ENCODE assay signal across 25 cellular contexts in genomic region chr4:182973421-182974340, GRCh38. TPM values are rescaled to one million over a fixed set of nuclear protein-coding genes. Genes with fewer than 3 reads are reported as not detected.
A peak's percentile ranks its signal among the peaks of the same experiment; 100 is the strongest.
DNase-seq lines count a peak whose midpoint lies in the region; ATAC-seq and TF ChIP-seq lines count a peak whose summit lies in the region.
"Had no signal": no experiment of that assay in that cellular context is flagged by ENCODE, and none has a peak within 500 bp of the region (broad histone marks: within the 10 kb centered on the region; RNA-seq: fewer than 3 reads in every experiment).

No MANE protein-coding gene starts in this region.

- no peaks in the 10 kb centered on the region for H3K36me3 ChIP-seq in GM23338 (ENCODE audit: insufficient read depth)
- no peaks in the 10 kb centered on the region for H3K36me3 ChIP-seq in neuronal stem cell (replicated peaks in 1 of 2; ENCODE audit: control insufficient read depth in 2 of 2, insufficient read depth in 2 of 2, low read length in 2 of 2)
- no peaks in the 10 kb centered on the region for H3K36me3 ChIP-seq in colonic mucosa
- H3K36me3 ChIP-seq in ovary = no peaks in the 10 kb centered on the region
- H3K36me3 ChIP-seq: adrenal gland, tibial nerve had no signal

- no peak overlapping the region for H2AK5ac ChIP-seq in neuronal stem cell (ENCODE audit: low read depth, low read length)

- H3K27ac ChIP-seq in GM23338 (ENCODE audit: low read depth) = no peak overlapping the region
- no peak overlapping the region for H3K27ac ChIP-seq in neuronal stem cell (replicated peaks; ENCODE audit: low read length)
- H3K27ac ChIP-seq in colonic mucosa = no peak overlapping the region
- no peak overlapping the region for H3K27ac ChIP-seq in ovary
- H3K27ac ChIP-seq: adrenal gland, tibial nerve had no signal

- TF ChIP-seq EP300 in ovary (IDR thresholded peaks at IDR 0.05) = no peak

- H2BK5ac ChIP-seq in neuronal stem cell (ENCODE audit: low read length) = no peak overlapping the region

- DNase-seq in GM23338 (ENCODE audit: low spot score) = peak; percentile 19
- no peak for DNase-seq in WTC11 (ENCODE audit: low spot score)
- peak; percentile 40 for DNase-seq in fibroblast of pulmonary artery (ENCODE audit: low read depth)
- no peak for DNase-seq in neuronal stem cell (ENCODE audit: low spot score)
- no peak for DNase-seq in Kasumi-1 (lab: John Stamatoyannopoulos, UW)
- no peak for DNase-seq in effector memory CD8-positive, alpha-beta T cell
- DNase-seq in colonic mucosa = no peak
- DNase-seq in ovary = no peak
- DNase-seq: activated CD4-positive, alpha-beta T cell treated with anti-CD3 and anti-CD28 coated beads, Interleukin-2, amount 10 ng/mL, durations not matched to agents 7 days and 5 days; activated CD8-positive, alpha-beta memory T cell treated with anti-CD3 and anti-CD28 coated beads, Interleukin-2, amount 50 U/mL, for 4 hours; activated gamma-delta T cell; adrenal gland; CD4-positive, alpha-beta T cell; DMS79; endodermal cell; foreskin keratinocyte; hypothalamus; Karpas-422; left colon; mucosa of descending colon; NCI-H510A treated with DMSO at 0.1 percent for 48 hours; occipital lobe; stimulated activated CD4-positive, alpha-beta T cell treated with anti-CD3 and anti-CD28 coated beads, Interleukin-2, amount 100 ng/mL, for 24 hours; stimulated activated naive CD8-positive, alpha-beta T cell treated with anti-CD3 and anti-CD28 coated beads, Interleukin-15, Interleukin-2, amounts not matched to agents 100 U/mL and 50 U/mL, for 24 hours had no signal

- no peak overlapping the region for H2BK12ac ChIP-seq in neuronal stem cell (ENCODE audit: low read length)

- H3K4me1 Mint-ChIP-seq in GM23338 (peaks cover 14% of the 10 kb centered on the region; the same call in 2 of the 3 replicates), WTC11 (peaks cover 12% of the 10 kb centered on the region)
- no peaks in the 10 kb centered on the region for H3K4me1 Mint-ChIP-seq in effector memory CD8-positive, alpha-beta T cell (ENCODE audit: low read depth in 2 of 2)
- H3K4me1 Mint-ChIP-seq: activated CD4-positive, alpha-beta T cell treated with anti-CD3 and anti-CD28 coated beads, Interleukin-2, amount 10 ng/mL, durations not matched to agents 7 days and 5 days; endodermal cell had no signal

- H3K4me3 Mint-ChIP-seq in GM23338 (no peak overlapping the region), WTC11 (no peak overlapping the region)
- H3K4me3 Mint-ChIP-seq in effector memory CD8-positive, alpha-beta T cell = no peak overlapping the region
- H3K4me3 Mint-ChIP-seq: activated CD4-positive, alpha-beta T cell treated with anti-CD3 and anti-CD28 coated beads, Interleukin-2, amount 10 ng/mL, durations not matched to agents 7 days and 5 days; CD4-positive, alpha-beta T cell; endodermal cell had no signal

- H3K27me3 ChIP-seq in GM23338 (ENCODE audit: insufficient read depth) (no peaks in the 10 kb centered on the region), neuronal stem cell (ENCODE audit: control insufficient read depth in 3 of 3, insufficient read depth in 3 of 3, low read depth in 1 of 3, low read length in 3 of 3) (no peaks in the 10 kb centered on the region), colonic mucosa (no peaks in the 10 kb centered on the region), ovary (no peaks in the 10 kb centered on the region)
- H3K27me3 ChIP-seq: foreskin keratinocyte, tibial nerve had no signal

- no peak for ATAC-seq in GM23338
- ATAC-seq in WTC11 = 0 out of 2 replicates have a peak, but pooled peaks have one; percentile 20
- no peak for ATAC-seq in effector memory CD8-positive, alpha-beta T cell (replicated peaks)
- ATAC-seq: foreskin keratinocyte; left colon; mucosa of descending colon; stimulated activated naive CD8-positive, alpha-beta T cell treated with anti-CD3 and anti-CD28 coated beads, Interleukin-15, Interleukin-2, amounts not matched to agents 100 U/mL and 50 U/mL, for 24 hours had no signal

- CTCF ChIA-PET in WTC11 (lab: Charles Lee) = interaction anchor here (0.7 kb wide), 1 partner anchor 100 kb away, joined by 3 read pairs; no protein-coding TSS in a partner anchor

- POLR2A ChIA-PET in WTC11 (lab: Charles Lee) = no interaction called here

- H3K9me2 ChIP-seq in GM23338 (ENCODE audit: insufficient read depth) = peaks cover 9% of the 10 kb centered on the region

- H4K8ac ChIP-seq in neuronal stem cell (ENCODE audit: low read depth, low read length) = no peak overlapping the region

- H3K4me1 ChIP-seq in GM23338 (ENCODE audit: insufficient read depth) (peaks cover 8% of the 10 kb centered on the region; the same call in 1 of the 2 replicates), neuronal stem cell (ENCODE audit: control insufficient read depth in 2 of 2, insufficient read depth in 1 of 2, low read depth in 1 of 2, low read length in 2 of 2) (peaks cover 2 to 3% of the 10 kb centered on the region in 2 donors), colonic mucosa (no peaks in the 10 kb centered on the region), ovary (ENCODE audit: insufficient read depth) (no peaks in the 10 kb centered on the region)
- H3K4me1 ChIP-seq: adrenal gland, tibial nerve had no signal

- no peak overlapping the region for H3K27ac Mint-ChIP-seq in GM23338
- H3K27ac Mint-ChIP-seq in WTC11 = no peak overlapping the region
- no peak overlapping the region for H3K27ac Mint-ChIP-seq in effector memory CD8-positive, alpha-beta T cell
- H3K27ac Mint-ChIP-seq: activated CD4-positive, alpha-beta T cell treated with anti-CD3 and anti-CD28 coated beads, Interleukin-2, amount 10 ng/mL, durations not matched to agents 7 days and 5 days; CD4-positive, alpha-beta T cell; endodermal cell had no signal

- TF ChIP-seq CTCF in GM23338 (conservative IDR thresholded peaks at IDR 0.05; ENCODE audit: low read depth in 2 of 2) (no peak), WTC11 (IDR thresholded peaks at IDR 0.05) (no peak), fibroblast of pulmonary artery (IDR thresholded peaks at IDR 0.05; ENCODE audit: low read length, missing control alignments) (no peak), colonic mucosa (IDR thresholded peaks at IDR 0.05) (no peak), ovary (IDR thresholded peaks at IDR 0.05) (no peak)

- H4K20me1 ChIP-seq in GM23338 (replicated peaks; ENCODE audit: insufficient read depth) = no peaks in the 10 kb centered on the region

- no peaks in the 10 kb centered on the region for H3F3A ChIP-seq in GM23338 (replicated peaks; ENCODE audit: low read depth)

- no peaks in the 10 kb centered on the region for H3K79me2 ChIP-seq in GM23338 (replicated peaks; ENCODE audit: insufficient read depth)

- no peak overlapping the region for H3K14ac ChIP-seq in neuronal stem cell (ENCODE audit: low read length)

- H3K4me3 ChIP-seq in GM23338 (no peak overlapping the region), fibroblast of pulmonary artery (replicated peaks; ENCODE audit: low read depth, low read length) (no peak overlapping the region), neuronal stem cell (ENCODE audit: low read length in 2 of 2) (no peak overlapping the region), colonic mucosa (no peak overlapping the region), ovary (no peak overlapping the region)
- H3K4me3 ChIP-seq: adrenal gland, mucosa of descending colon, tibial nerve had no signal

- H3K27me3 Mint-ChIP-seq in GM23338 (ENCODE audit: insufficient read depth, low read depth, poor library complexity) (peaks cover 5% of the 10 kb centered on the region), WTC11 (ENCODE audit: low read depth) (no peaks in the 10 kb centered on the region)
- H3K27me3 Mint-ChIP-seq in effector memory CD8-positive, alpha-beta T cell = peaks cover 46 to 65% of the 10 kb centered on the region in 2 donors

- H3K23ac ChIP-seq in neuronal stem cell (ENCODE audit: low read depth, low read length, poor library complexity) = no peak overlapping the region

- H2BK15ac ChIP-seq in neuronal stem cell (ENCODE audit: low read length) = no peak overlapping the region

- H3K9me3 ChIP-seq in neuronal stem cell (replicated peaks in 1 of 2; ENCODE audit: control insufficient read depth in 2 of 2, insufficient read depth in 1 of 2, low read depth in 1 of 2, low read length in 2 of 2) (no peaks in the 10 kb centered on the region), colonic mucosa (no peaks in the 10 kb centered on the region), ovary (no peaks in the 10 kb centered on the region)
- H3K9me3 ChIP-seq: adrenal gland, mucosa of descending colon, tibial nerve had no signal

- intact Hi-C loops in colonic mucosa (cut with DNase I) (no loop called here), ovary (cut with DNase I) (no loop called here)

- H3K4me2 ChIP-seq in GM23338 (no peak overlapping the region), neuronal stem cell (ENCODE audit: insufficient read depth, low read length, poor library complexity, severe bottlenecking) (no peak overlapping the region)

- no peaks in the 10 kb centered on the region for H3K79me1 ChIP-seq in neuronal stem cell (ENCODE audit: low read depth, low read length)

- H3K18ac ChIP-seq in neuronal stem cell (ENCODE audit: low read length) = peak overlapping the region; percentile 36

- H2BK120ac ChIP-seq in neuronal stem cell (ENCODE audit: low read depth, low read length) = no peak overlapping the region

- H2AFZ ChIP-seq in GM23338 = peak overlapping the region; percentile 98
- H2AFZ ChIP-seq in neuronal stem cell (ENCODE audit: low read length) = peak overlapping the region; percentile 25

- no peak overlapping the region for H4K91ac ChIP-seq in neuronal stem cell (ENCODE audit: low read depth, low read length, poor library complexity)

- H3K9me3 Mint-ChIP-seq in GM23338 (0 out of 3 replicates have a peak, but pooled peaks cover 2% of the 10 kb centered on the region), WTC11 (no peaks in the 10 kb centered on the region)
- H3K9me3 Mint-ChIP-seq in effector memory CD8-positive, alpha-beta T cell = no peaks in the 10 kb centered on the region
- H3K9me3 Mint-ChIP-seq: activated CD4-positive, alpha-beta T cell treated with anti-CD3 and anti-CD28 coated beads, Interleukin-2, amount 10 ng/mL, durations not matched to agents 7 days and 5 days; CD4-positive, alpha-beta T cell; endodermal cell had no signal

- TF ChIP-seq POLR2A in ovary (IDR thresholded peaks at IDR 0.05) = no peak

- H3K36me3 Mint-ChIP-seq in GM23338 (ENCODE audit: low read depth) (no peaks in the 10 kb centered on the region), WTC11 (no peaks in the 10 kb centered on the region)
- no peaks in the 10 kb centered on the region for H3K36me3 Mint-ChIP-seq in effector memory CD8-positive, alpha-beta T cell (ENCODE audit: insufficient read depth)

- no peak overlapping the region for H3K9ac ChIP-seq in neuronal stem cell (ENCODE audit: low read depth, low read length, poor library complexity)
- H3K9ac ChIP-seq in colonic mucosa (ENCODE audit: low read depth in 2 of 2, low read length in 2 of 2) = no peak overlapping the region

- H3K4ac ChIP-seq in neuronal stem cell (ENCODE audit: low read length) = no peak overlapping the region

- no CpG with 5 or more reads among the region's 15 CpGs for WGBS in neuronal stem cell (ENCODE audit: extremely low coverage in 2 of 2, insufficient read length in 2 of 2, insufficient replicate concordance in 1 of 2), 2 donors
- 67 to 73% (median 71%) methylated on average over 15 of the region's 15 CpGs for WGBS in ovary, 3 donors

RNA-seq across cellular contexts. Expression of gene DCTD, which starts 56.5 kb away (rescaled TPM):
- total RNA-seq in GM23338 (2014; rRNA removed; shearing (Covaris generic)) = 39.3 and 45.2 TPM in 2 replicates
- polyA plus RNA-seq in GM23338 (2016; fragmentation: Nextera tagmentation; extraction: Ambion mirVana) (40.0 and 40.3 TPM in 2 replicates), ovary (100 to 1,000 TPM in 1 of 2 donors, 10 to 100 TPM in 1; 69.5 to 272 TPM)
- total RNA-seq in WTC11 (2021) (56.8 to 72.6 TPM (median 68.2 TPM) in 3 replicates), colonic mucosa (10 to 100 TPM; 51.4 to 54.6 TPM), ovary (10 to 100 TPM; 34.1 to 99.3 (median 91.6) TPM)
- 95.6 TPM for polyA plus RNA-seq in neuronal stem cell (2013, experiment 1 of 2)
- 95.4 TPM for polyA plus RNA-seq in neuronal stem cell (2013, experiment 2 of 2)

Comparison
In these comparisons a context has a peak if more than half of its experiments do, and no peak if none do; other contexts are left out.
1. DNase-seq: peak in GM23338 (single experiment) and fibroblast of pulmonary artery (single experiment); none in WTC11 (single experiment), neuronal stem cell (single experiment), Kasumi-1 (0 of 2), effector memory CD8-positive, alpha-beta T cell (0 of 3), colonic mucosa (single experiment) and ovary (0 of 5).